In genomic region chr4:150501019-150501727, GRCh38 we compare ENCODE assay signal across 14 cellular contexts.
DNase-seq lines count a peak whose midpoint lies in the region; ATAC-seq and TF ChIP-seq lines count a peak whose summit lies in the region.
"Had no signal": no experiment of that assay in that cellular context is flagged by ENCODE, and none has a peak within 500 bp of the region (broad histone marks: within the 10 kb centered on the region; RNA-seq: fewer than 3 reads in every experiment).

No MANE protein-coding gene starts in this region.

- H3K36me3 ChIP-seq in thoracic aorta (no peaks in the 10 kb centered on the region), H7 (replicated peaks; ENCODE audit: control insufficient read depth, insufficient read depth, low read length) (no peaks in the 10 kb centered on the region)

- no peak for DNase-seq in activated naive CD4-positive, alpha-beta T cell treated with anti-CD3 and anti-CD28 coated beads, Interleukin-2, amount 50 U/mL, for 72 hours (ENCODE audit: low spot score in 2 of 2)
- no peak for DNase-seq in activated naive CD4-positive, alpha-beta T cell (lab: John Stamatoyannopoulos, UW)
- DNase-seq in SIG-M5 (lab: John Stamatoyannopoulos, UW): peak; percentile 30
- DNase-seq in fibroblast of the aortic adventitia (ENCODE audit: low read depth): peak; percentile 88
- DNase-seq in thoracic aorta (ENCODE audit: low spot score): no peak
- no peak for DNase-seq in stimulated activated CD4-positive, alpha-beta T cell treated with anti-CD3 and anti-CD28 coated beads, Interleukin-2, amount 100 ng/mL, for 24 hours
- no peak for DNase-seq in H7
- DNase-seq in activated naive CD4-positive, alpha-beta T cell treated with Interleukin-2 at 50 U/mL for 16 hours: no peak
- DNase-seq: 8988T; activated CD4-positive, alpha-beta T cell treated with anti-CD3 and anti-CD28 coated beads for 48 hours; activated naive CD4-positive, alpha-beta T cell treated with anti-CD3 and anti-CD28 coated beads, Interleukin-2, amount 10 ng/mL, durations not matched to agents 7 days and 5 days; DMS79 treated with DMSO at 0.1 percent for 48 hours; naive thymus-derived CD4-positive, alpha-beta T cell; stimulated activated CD4-positive, alpha-beta T cell treated with anti-CD3 and anti-CD28 coated beads, Interleukin-15, amount 100 ng/mL, for 24 hours had no signal

- TF ChIP-seq CTCF in fibroblast of the aortic adventitia (IDR thresholded peaks at IDR 0.05; ENCODE audit: insufficient read depth, low read length) (no peak), thoracic aorta (IDR thresholded peaks at IDR 0.05) (no peak)

- H3K27ac ChIP-seq in thoracic aorta: no peak overlapping the region

- peaks cover 0 to 6% of the 10 kb centered on the region in 2 donors for H3K4me1 ChIP-seq in thoracic aorta (ENCODE audit: control insufficient read depth in 1 of 2, low read depth in 2 of 2)

- H3K4me3 ChIP-seq in fibroblast of the aortic adventitia (ENCODE audit: low read depth, low read length) (no peak overlapping the region), thoracic aorta (no peak overlapping the region), H7 (ENCODE audit: insufficient read depth, low read depth, low read length) (no peak overlapping the region)

- no peaks in the 10 kb centered on the region for H3K9me3 ChIP-seq in thoracic aorta

- peaks cover 15 to 28% of the 10 kb centered on the region in 2 donors for H3K36me3 Mint-ChIP-seq in activated naive CD4-positive, alpha-beta T cell treated with anti-CD3 and anti-CD28 coated beads, Interleukin-2, amount 50 U/mL, for 72 hours

- ATAC-seq in activated naive CD4-positive, alpha-beta T cell treated with anti-CD3 and anti-CD28 coated beads, Interleukin-2, amount 50 U/mL, for 72 hours: peak; percentile 46 to 60
- peak; percentile 36 for ATAC-seq in thoracic aorta (ENCODE audit: insufficient number of reproducible peaks, low FRiP score, low read depth)
- ATAC-seq: naive thymus-derived CD4-positive, alpha-beta T cell had no signal

- H3K27me3 ChIP-seq in thoracic aorta (replicated peaks; ENCODE audit: insufficient read depth) (no peaks in the 10 kb centered on the region), H7 (ENCODE audit: control insufficient read depth, insufficient read depth, low read length) (no peaks in the 10 kb centered on the region)

- peak overlapping the region in 1 of 2 donors; percentile 22 for H3K27ac Mint-ChIP-seq in activated naive CD4-positive, alpha-beta T cell treated with anti-CD3 and anti-CD28 coated beads, Interleukin-2, amount 50 U/mL, for 72 hours
- H3K27ac Mint-ChIP-seq: activated naive CD4-positive, alpha-beta T cell treated with anti-CD3 and anti-CD28 coated beads, Interleukin-2, amount 10 ng/mL, durations not matched to agents 7 days and 5 days; naive thymus-derived CD4-positive, alpha-beta T cell had no signal

- peaks cover 4 to 10% of the 10 kb centered on the region in 2 donors for H3K9me3 Mint-ChIP-seq in activated naive CD4-positive, alpha-beta T cell treated with anti-CD3 and anti-CD28 coated beads, Interleukin-2, amount 50 U/mL, for 72 hours

Comparison
In these comparisons a context has a peak if more than half of its experiments do, and no peak if none do; other contexts are left out.
1. DNase-seq: peak in SIG-M5 (single experiment) and fibroblast of the aortic adventitia (single experiment); none in activated naive CD4-positive, alpha-beta T cell treated with anti-CD3 and anti-CD28 coated beads, Interleukin-2, amount 50 U/mL, for 72 hours (0 of 2), activated naive CD4-positive, alpha-beta T cell (0 of 4), thoracic aorta (single experiment), stimulated activated CD4-positive, alpha-beta T cell treated with anti-CD3 and anti-CD28 coated beads, Interleukin-2, amount 100 ng/mL, for 24 hours (0 of 2), H7 (single experiment) and activated naive CD4-positive, alpha-beta T cell treated with Interleukin-2 at 50 U/mL for 16 hours (single experiment).